Comparison of ENCODE assay signal across 13 cellular contexts in genomic region chr17:48194097-48194550, GRCh38.
DNase-seq lines count a peak whose midpoint lies in the region; ATAC-seq and TF ChIP-seq lines count a peak whose summit lies in the region.
"Had no signal": no experiment of that assay in that cellular context is flagged by ENCODE, and none has a peak within 500 bp of the region (broad histone marks: within the 10 kb centered on the region; RNA-seq: fewer than 3 reads in every experiment).

No MANE protein-coding gene starts in this region.

- H3K79me2 ChIP-seq in GM23338 (replicated peaks; ENCODE audit: insufficient read depth), result no peaks in the 10 kb centered on the region

- H3K27me3 ChIP-seq in GM23338 (ENCODE audit: insufficient read depth) (peaks cover 10% of the 10 kb centered on the region; the same call in 1 of the 2 replicates), Panc1 (ENCODE audit: control insufficient read depth, insufficient read depth, low read length) (no peaks in the 10 kb centered on the region), adrenal gland (no peaks in the 10 kb centered on the region)

- 55 to 77% (median 72%) methylated on average over 5 of the region's 5 CpGs for WGBS in adrenal gland, 4 donors

- no peak for TF ChIP-seq CTCF in AG10803 (conservative IDR thresholded peaks at IDR 0.05; ENCODE audit: low read length)
- TF ChIP-seq CTCF in GM23338 (conservative IDR thresholded peaks at IDR 0.05; ENCODE audit: low read depth in 2 of 2), result no peak
- no peak for TF ChIP-seq CTCF in Panc1 (IDR thresholded peaks at IDR 0.05)
- no peak for TF ChIP-seq CTCF in fibroblast of pulmonary artery (IDR thresholded peaks at IDR 0.05; ENCODE audit: low read length, missing control alignments)
- no peak for TF ChIP-seq CTCF in adrenal gland (IDR thresholded peaks at IDR 0.05)
- no peak for TF ChIP-seq CTCF in GM13977 (IDR thresholded peaks at IDR 0.05; ENCODE audit: extremely low read depth, insufficient read depth, missing control alignments)

- no peak overlapping the region for H2AFZ ChIP-seq in GM23338

- CTCF ChIA-PET in Panc1 (lab: Charles Lee), result no interaction called here

- no peak overlapping the region for H3K4me3 ChIP-seq in AG10803 (ENCODE audit: low read length)
- no peak overlapping the region for H3K4me3 ChIP-seq in GM23338
- H3K4me3 ChIP-seq in Panc1 (ENCODE audit: low read depth in 2 of 2, low read length in 2 of 2), result no peak overlapping the region
- H3K4me3 ChIP-seq in fibroblast of pulmonary artery (replicated peaks; ENCODE audit: low read depth, low read length), result no peak overlapping the region
- H3K4me3 ChIP-seq in adrenal gland, result no peak overlapping the region
- H3K4me3 ChIP-seq: cardiac muscle cell had no signal

- H3K4me2 ChIP-seq in GM23338, result peak overlapping the region; percentile 63; the same call in 1 of the 2 replicates
- H3K4me2 ChIP-seq: KMS-11 had no signal

- no peak overlapping the region; the same call in 2 of the 3 replicates for H3K4me3 Mint-ChIP-seq in GM23338

- DNase-seq in AG10803 (ENCODE audit: low read depth), result peak; percentile 23
- DNase-seq in GM23338 (ENCODE audit: low spot score), result no peak
- no peak for DNase-seq in Panc1 (ENCODE audit: low read depth, low spot score)
- peak; percentile 41 for DNase-seq in fibroblast of pulmonary artery (ENCODE audit: low read depth)
- no peak for DNase-seq in substantia nigra (lab: John Stamatoyannopoulos, UW)
- no peak for DNase-seq in adrenal gland
- no peak for DNase-seq in GM13977 (ENCODE audit: low spot score)
- no peak for DNase-seq in CD1c-positive myeloid dendritic cell (ENCODE audit: extremely low spot score)
- DNase-seq: H7; stimulated activated CD4-positive, alpha-beta T cell treated with anti-CD3 and anti-CD28 coated beads, Interleukin-4, amount 100 ng/mL, for 24 hours; T-helper 9 cell had no signal

- H3K27ac ChIP-seq in GM23338 (ENCODE audit: low read depth), result no peak overlapping the region
- H3K27ac ChIP-seq in Panc1 (ENCODE audit: low read length), result peak overlapping the region; percentile 18; the same call in 1 of the 2 replicates
- H3K27ac ChIP-seq in substantia nigra (ENCODE audit: low read depth, low read length, poor library complexity, severe bottlenecking), result no peak overlapping the region
- no peak overlapping the region for H3K27ac ChIP-seq in adrenal gland
- H3K27ac ChIP-seq: cardiac muscle cell, KMS-11 had no signal

- H3K4me1 ChIP-seq in GM23338 (ENCODE audit: insufficient read depth) (peaks cover 45% of the 10 kb centered on the region), Panc1 (ENCODE audit: control insufficient read depth, insufficient read depth, low read length) (peaks cover 15% of the 10 kb centered on the region; the same call in 1 of the 2 replicates), adrenal gland (replicated peaks in 1 of 2) (peaks cover 0 to 6% of the 10 kb centered on the region in 2 donors)

- H3K4me1 Mint-ChIP-seq in GM23338, result peaks cover 39% of the 10 kb centered on the region

- H3K36me3 Mint-ChIP-seq in GM23338 (ENCODE audit: low read depth), result no peaks in the 10 kb centered on the region

- no TSS peak for BruUV-seq in Panc1 (replicated peaks; lab: Mats Ljungman, UMichigan)

- no peak overlapping the region for H3K27ac Mint-ChIP-seq in GM23338

- no peak for TF ChIP-seq POLR2A in adrenal gland (IDR thresholded peaks at IDR 0.05)

- H3K27me3 Mint-ChIP-seq in GM23338 (ENCODE audit: insufficient read depth, low read depth, poor library complexity), result peaks cover 4% of the 10 kb centered on the region

- in situ Hi-C loops in Panc1 (cut with HindIII; ENCODE audit: low pct_unique_long_range_greater_than_20kb, low sequenced_read_pairs) (no loop called here), GM13977 (cut with MboI; ENCODE audit: low pct_unique_long_range_greater_than_20kb, low sequenced_read_pairs, unreplicated experiment) (no loop called here)

- no peaks in the 10 kb centered on the region for H4K20me1 ChIP-seq in GM23338 (replicated peaks; ENCODE audit: insufficient read depth)

- ATAC-seq in GM23338, result no peak
- peak; percentile 81 for ATAC-seq in Panc1

- H3K36me3 ChIP-seq in GM23338 (ENCODE audit: insufficient read depth) (no peaks in the 10 kb centered on the region), Panc1 (ENCODE audit: control insufficient read depth, insufficient read depth, low read length) (no peaks in the 10 kb centered on the region), adrenal gland (replicated peaks in 1 of 2) (no peaks in the 10 kb centered on the region)
- H3K36me3 ChIP-seq: cardiac muscle cell had no signal

- intact Hi-C loops in Panc1 (cut with micrococcal nuclease; ENCODE audit: unreplicated experiment) (no loop called here), adrenal gland (cut with DNase I) (no loop called here)

- no peaks in the 10 kb centered on the region for H3F3A ChIP-seq in GM23338 (replicated peaks; ENCODE audit: low read depth)

- H3K9me3 Mint-ChIP-seq in GM23338, result no peaks in the 10 kb centered on the region; the same call in 2 of the 3 replicates

- POLR2A ChIA-PET in Panc1 (lab: Charles Lee), result no interaction called here

- H3K9me3 ChIP-seq in Panc1 (ENCODE audit: control insufficient read depth, insufficient read depth, low read depth, low read length) (no peaks in the 10 kb centered on the region), adrenal gland (replicated peaks in 1 of 3) (no peaks in the 10 kb centered on the region)

- H3K9me2 ChIP-seq in GM23338 (ENCODE audit: insufficient read depth), result no peaks in the 10 kb centered on the region

TF ChIP-seq in GM23338, 12 proteins besides CTCF, POLR2A, EP300 and RAD21 (continues in another document):
- TF ChIP-seq ZNF114 (CRISPR knock-in tag; IDR thresholded peaks at IDR 0.05) (no peak), JUNB (IDR thresholded peaks at IDR 0.05; ENCODE audit: unreplicated experiment) (no peak), ETS1 (IDR thresholded peaks at IDR 0.05) (no peak), ZNF462 (CRISPR knock-in tag; IDR thresholded peaks at IDR 0.05) (no peak)

Comparison
In these comparisons a context has a peak if more than half of its experiments do, and no peak if none do; other contexts are left out.
1. DNase-seq: peak in AG10803 (single experiment) and fibroblast of pulmonary artery (single experiment); none in GM23338 (single experiment), Panc1 (single experiment), substantia nigra (0 of 49), adrenal gland (0 of 7), GM13977 (single experiment) and CD1c-positive myeloid dendritic cell (single experiment).